1 cellular context compared by ENCODE assay signal in genomic region chr14:96297000-96297399, GRCh38.
TF ChIP-seq lines count a peak whose summit lies in the region.

No MANE protein-coding gene starts in this region.

TF ChIP-seq in SK-N-SH, 30 proteins besides CTCF, POLR2A, EP300 and RAD21 (continued from another document):
- TF ChIP-seq RFX5 (IDR thresholded peaks at IDR 0.05; ENCODE audit: low read length) (no peak), USF2 (IDR thresholded peaks at IDR 0.05; ENCODE audit: borderline replicate concordance, low read depth, low read length) (no peak), FOXJ3 (CRISPR knock-in tag; IDR thresholded peaks at IDR 0.05) (no peak), YY1 (IDR thresholded peaks at IDR 0.05; ENCODE audit: low read depth) (0 out of 2 replicates have a peak, but pooled peaks have one; percentile 38)
